In genomic region chr2:74458957-74459290, GRCh38 we compare ENCODE assay signal across 8 cellular contexts. TPM values are rescaled to one million over a fixed set of nuclear protein-coding genes. Genes with fewer than 3 reads are reported as not detected.
A peak's percentile ranks its signal among the peaks of the same experiment; 100 is the strongest.
DNase-seq lines count a peak whose midpoint lies in the region; ATAC-seq and TF ChIP-seq lines count a peak whose summit lies in the region.

No MANE protein-coding gene starts in this region.

- H3K4me1 ChIP-seq in SK-N-SH (ENCODE audit: control insufficient read depth in 1 of 2, insufficient read depth in 2 of 2, low read depth in 1 of 2, low read length in 1 of 2) (peaks cover 14 to 35% of the 10 kb centered on the region in 2 experiments; a peak in 3 of 4 replicates), iPS-20b (ENCODE audit: insufficient read depth, low read length) (peaks cover 10% of the 10 kb centered on the region), subcutaneous abdominal adipose tissue (ENCODE audit: control insufficient read depth in 5 of 5, insufficient read depth in 5 of 5, low read length in 5 of 5) (peaks cover 11 to 44% (median 39%) of the 10 kb centered on the region in 5 donors)

- peak overlapping the region; percentile 73 to 98 for H3K4me3 ChIP-seq in SK-N-SH (ENCODE audit: low read depth in 2 of 2, low read length in 1 of 2)
- H3K4me3 ChIP-seq in iPS-20b (ENCODE audit: low read length), result peak overlapping the region; percentile 95
- peak overlapping the region; percentile 76 to 97 (median 86) for H3K4me3 ChIP-seq in subcutaneous abdominal adipose tissue (ENCODE audit: low read depth in 1 of 5, low read length in 5 of 5)

- TF ChIP-seq CTCF in SK-N-SH (IDR thresholded peaks at IDR 0.05), result no peak

- H3F3A ChIP-seq in SK-N-SH (replicated peaks; ENCODE audit: insufficient read depth), result peaks cover 6% of the 10 kb centered on the region

- H3K36me3 ChIP-seq in SK-N-SH (replicated peaks in 1 of 2; ENCODE audit: control insufficient read depth in 1 of 2, insufficient read depth in 2 of 2, low read length in 1 of 2), result peaks cover 0 to 33% of the 10 kb centered on the region in 2 experiments
- peaks cover 18% of the 10 kb centered on the region for H3K36me3 ChIP-seq in iPS-20b (ENCODE audit: insufficient read depth, low read depth, low read length)
- H3K36me3 ChIP-seq in subcutaneous abdominal adipose tissue (ENCODE audit: control insufficient read depth in 5 of 5, insufficient read depth in 5 of 5, low read length in 5 of 5), result peaks cover 0 to 24% (median 21%) of the 10 kb centered on the region in 5 donors

- CTCF ChIA-PET in SK-N-SH (lab: Yijun Ruan, JAX), result interaction anchor here (0.8 to 1.6 kb wide), 7 partner anchors 8 to 126 kb away, joined by 3 to 7 read pairs (median 4); partner anchors contain the start of genes C2orf81, CCDC142, TTC31 and WDR54

- DNase-seq in SK-N-SH (peak; percentile 49), activated gamma-delta T cell (lab: John Stamatoyannopoulos, UW) (no peak), AML-193 (lab: John Stamatoyannopoulos, UW) (no peak)
- no peak for DNase-seq in activated naive CD4-positive, alpha-beta T cell treated with anti-CD3 and anti-CD28 coated beads, Interleukin-2, amount 50 U/mL, for 72 hours (ENCODE audit: low spot score in 2 of 2)

- H3K79me2 ChIP-seq in SK-N-SH (ENCODE audit: insufficient read depth), result peaks cover 38% of the 10 kb centered on the region

- ATAC-seq in SK-N-SH treated with all-trans-retinoic acid at 6 μM for 48 hours, result no peak
- ATAC-seq in activated naive CD4-positive, alpha-beta T cell treated with anti-CD3 and anti-CD28 coated beads, Interleukin-2, amount 50 U/mL, for 72 hours, result no peak
- no peak for ATAC-seq in HG03520 (IDR thresholded peaks at IDR 0.05; ENCODE audit: unreplicated experiment)

- H3K9me3 ChIP-seq in SK-N-SH (no peaks in the 10 kb centered on the region), iPS-20b (ENCODE audit: insufficient read depth, low read depth, low read length) (no peaks in the 10 kb centered on the region), subcutaneous abdominal adipose tissue (ENCODE audit: control insufficient read depth in 5 of 5, low read length in 5 of 5) (no peaks in the 10 kb centered on the region)

- TF ChIP-seq EP300 in SK-N-SH (IDR thresholded peaks at IDR 0.05; ENCODE audit: borderline replicate concordance in 1 of 2, low read depth in 1 of 2, low read length in 1 of 2), result no peak

- POLR2A ChIA-PET in SK-N-SH (lab: Yijun Ruan, JAX), result interaction anchor here (1.2 to 5.9 kb wide), 9 partner anchors 8 to 71 kb away, joined by 3 to 60 read pairs (median 11); partner anchors contain the start of genes AUP1, C2orf81, CCDC142 and HTRA2

- H3K27ac ChIP-seq in SK-N-SH (ENCODE audit: low read depth in 2 of 2, low read length in 1 of 2), result peak overlapping the region; percentile 35 to 92; a peak in 3 of 4 replicates
- H3K27ac ChIP-seq in iPS-20b (ENCODE audit: low read length), result no peak overlapping the region
- peak overlapping the region; percentile 49 for H3K27ac ChIP-seq in subcutaneous abdominal adipose tissue (ENCODE audit: low read depth, low read length)

- H3K9me3 Mint-ChIP-seq in activated naive CD4-positive, alpha-beta T cell treated with anti-CD3 and anti-CD28 coated beads, Interleukin-2, amount 50 U/mL, for 72 hours, result no peaks in the 10 kb centered on the region

- H3K27ac Mint-ChIP-seq in activated naive CD4-positive, alpha-beta T cell treated with anti-CD3 and anti-CD28 coated beads, Interleukin-2, amount 50 U/mL, for 72 hours, result peak overlapping the region; percentile 95 to 99

- no peaks in the 10 kb centered on the region for H3K27me3 ChIP-seq in SK-N-SH (ENCODE audit: insufficient read depth)
- no peaks in the 10 kb centered on the region for H3K27me3 ChIP-seq in iPS-20b (ENCODE audit: insufficient read depth, low read length)
- no peaks in the 10 kb centered on the region for H3K27me3 ChIP-seq in subcutaneous abdominal adipose tissue (ENCODE audit: control insufficient read depth in 5 of 5, insufficient read depth in 4 of 5, low read length in 5 of 5)

- peak overlapping the region; percentile 87 for H3K9ac ChIP-seq in SK-N-SH
- H3K9ac ChIP-seq in iPS-20b (ENCODE audit: low read depth, low read length), result peak overlapping the region; percentile 96
- H3K9ac ChIP-seq in subcutaneous abdominal adipose tissue (ENCODE audit: low read length in 5 of 5), result peak overlapping the region in 4 of 5 donors; percentile 46 to 78 (median 68)

- H3K9me2 ChIP-seq in SK-N-SH, result no peaks in the 10 kb centered on the region

- TF ChIP-seq RAD21 in SK-N-SH (IDR thresholded peaks at IDR 0.05; ENCODE audit: low read length), result no peak

- H2AFZ ChIP-seq in SK-N-SH (ENCODE audit: low read depth), result 0 out of 2 replicates have a peak overlapping the region, but pooled peaks have one; percentile 27

- H4K20me1 ChIP-seq in SK-N-SH (ENCODE audit: insufficient read depth), result no peaks in the 10 kb centered on the region

- H3K4me2 ChIP-seq in SK-N-SH, result peak overlapping the region; percentile 84

- WGBS in SK-N-SH (ENCODE audit: low lambda C conversion rate), result 3% methylated on average over 8 of the region's 9 CpGs

- H3K36me3 Mint-ChIP-seq in activated naive CD4-positive, alpha-beta T cell treated with anti-CD3 and anti-CD28 coated beads, Interleukin-2, amount 50 U/mL, for 72 hours, result peaks cover 23 to 33% of the 10 kb centered on the region in 2 donors

TF ChIP-seq in SK-N-SH, 30 proteins besides CTCF, POLR2A, EP300 and RAD21:
- TF ChIP-seq MXI1 (IDR thresholded peaks at IDR 0.05; ENCODE audit: low read depth, low read length) (0 out of 2 replicates have a peak, but pooled peaks have one; percentile 16), SIN3A (IDR thresholded peaks at IDR 0.05; ENCODE audit: borderline replicate concordance, low read depth, low read length) (no peak)

TF ChIP-seq in SK-N-SH treated with all-trans-retinoic acid at 6 μM for 48 hours, 23 proteins besides CTCF, POLR2A, EP300 and RAD21:
- no peak for TF ChIP-seq RARB (CRISPR knock-in tag; IDR thresholded peaks at IDR 0.05)
- no peak for TF ChIP-seq CREB5 (CRISPR knock-in tag; IDR thresholded peaks at IDR 0.05; ENCODE audit: low read depth)
- TF ChIP-seq ZC3H10 (CRISPR knock-in tag; IDR thresholded peaks at IDR 0.05), result no peak
- TF ChIP-seq ZFP3 (CRISPR knock-in tag; IDR thresholded peaks at IDR 0.05), result no peak
- TF ChIP-seq GLIS3 (CRISPR knock-in tag; IDR thresholded peaks at IDR 0.05), result no peak
- TF ChIP-seq CSDC2 (CRISPR knock-in tag; IDR thresholded peaks at IDR 0.05), result no peak
- TF ChIP-seq TOX (CRISPR knock-in tag; IDR thresholded peaks at IDR 0.05; ENCODE audit: borderline replicate concordance), result no peak

RNA-seq across cellular contexts. Expression of gene WBP1, which starts 0.7 kb away (rescaled TPM):
- polyA plus RNA-seq in SK-N-SH (2012; rRNA removed), result 184 and 193 TPM in 2 replicates
- polyA plus RNA-seq in SK-N-SH (2012; cell fraction: cytosol; rRNA removed), result 70.5 and 98.4 TPM in 2 replicates
- 969 and 1,280 TPM in 2 replicates for polyA plus RNA-seq in SK-N-SH (2012; cell fraction: nucleus; rRNA removed)
- total RNA-seq in activated naive CD4-positive, alpha-beta T cell treated with anti-CD3 and anti-CD28 coated beads, Interleukin-2, amount 50 U/mL, for 72 hours, result 10 to 100 TPM; 33.5 to 58.6 TPM

RNA-seq across cellular contexts. Expression of gene INO80B, which starts 4.0 kb away (rescaled TPM):
- 41.7 and 48.4 TPM in 2 replicates for polyA plus RNA-seq in SK-N-SH (2012; rRNA removed)
- 20.6 and 28.3 TPM in 2 replicates for polyA plus RNA-seq in SK-N-SH (2012; cell fraction: cytosol; rRNA removed)
- 259 and 308 TPM in 2 replicates for polyA plus RNA-seq in SK-N-SH (2012; cell fraction: nucleus; rRNA removed)
- total RNA-seq in activated naive CD4-positive, alpha-beta T cell treated with anti-CD3 and anti-CD28 coated beads, Interleukin-2, amount 50 U/mL, for 72 hours, result 10 to 100 TPM; 26.2 to 50.3 TPM

RNA-seq across cellular contexts. Expression of gene MOGS, which starts 6.3 kb away (rescaled TPM):
- polyA plus RNA-seq in SK-N-SH (2012; rRNA removed), result 69.3 and 69.4 TPM in 2 replicates
- 30.3 and 39.2 TPM in 2 replicates for polyA plus RNA-seq in SK-N-SH (2012; cell fraction: cytosol; rRNA removed)
- 228 and 241 TPM in 2 replicates for polyA plus RNA-seq in SK-N-SH (2012; cell fraction: nucleus; rRNA removed)
- 10 to 100 TPM; 61.8 to 64.7 TPM for total RNA-seq in activated naive CD4-positive, alpha-beta T cell treated with anti-CD3 and anti-CD28 coated beads, Interleukin-2, amount 50 U/mL, for 72 hours

RNA-seq across cellular contexts. Expression of gene MRPL53, which starts 13.6 kb away (rescaled TPM):
- polyA plus RNA-seq in SK-N-SH (2012; rRNA removed), result 60.6 and 95.0 TPM in 2 replicates
- 47.2 and 53.4 TPM in 2 replicates for polyA plus RNA-seq in SK-N-SH (2012; cell fraction: cytosol; rRNA removed)
- 55.9 and 87.0 TPM in 2 replicates for polyA plus RNA-seq in SK-N-SH (2012; cell fraction: nucleus; rRNA removed)
- total RNA-seq in activated naive CD4-positive, alpha-beta T cell treated with anti-CD3 and anti-CD28 coated beads, Interleukin-2, amount 50 U/mL, for 72 hours, result 10 to 100 TPM; 82.4 to 99.4 TPM

RNA-seq across cellular contexts. Expression of gene RTKN, which starts 17.2 kb away (rescaled TPM):
- 22.6 and 23.4 TPM in 2 replicates for polyA plus RNA-seq in SK-N-SH (2012; rRNA removed)
- 8.6 and 13.1 TPM in 2 replicates for polyA plus RNA-seq in SK-N-SH (2012; cell fraction: cytosol; rRNA removed)
- 80.0 and 93.6 TPM in 2 replicates for polyA plus RNA-seq in SK-N-SH (2012; cell fraction: nucleus; rRNA removed)
- 1 to 10 TPM in 1 of 2 donors, under 1 TPM in 1; 0.91 to 4.6 TPM for total RNA-seq in activated naive CD4-positive, alpha-beta T cell treated with anti-CD3 and anti-CD28 coated beads, Interleukin-2, amount 50 U/mL, for 72 hours
